In the genomic region with DNA sequence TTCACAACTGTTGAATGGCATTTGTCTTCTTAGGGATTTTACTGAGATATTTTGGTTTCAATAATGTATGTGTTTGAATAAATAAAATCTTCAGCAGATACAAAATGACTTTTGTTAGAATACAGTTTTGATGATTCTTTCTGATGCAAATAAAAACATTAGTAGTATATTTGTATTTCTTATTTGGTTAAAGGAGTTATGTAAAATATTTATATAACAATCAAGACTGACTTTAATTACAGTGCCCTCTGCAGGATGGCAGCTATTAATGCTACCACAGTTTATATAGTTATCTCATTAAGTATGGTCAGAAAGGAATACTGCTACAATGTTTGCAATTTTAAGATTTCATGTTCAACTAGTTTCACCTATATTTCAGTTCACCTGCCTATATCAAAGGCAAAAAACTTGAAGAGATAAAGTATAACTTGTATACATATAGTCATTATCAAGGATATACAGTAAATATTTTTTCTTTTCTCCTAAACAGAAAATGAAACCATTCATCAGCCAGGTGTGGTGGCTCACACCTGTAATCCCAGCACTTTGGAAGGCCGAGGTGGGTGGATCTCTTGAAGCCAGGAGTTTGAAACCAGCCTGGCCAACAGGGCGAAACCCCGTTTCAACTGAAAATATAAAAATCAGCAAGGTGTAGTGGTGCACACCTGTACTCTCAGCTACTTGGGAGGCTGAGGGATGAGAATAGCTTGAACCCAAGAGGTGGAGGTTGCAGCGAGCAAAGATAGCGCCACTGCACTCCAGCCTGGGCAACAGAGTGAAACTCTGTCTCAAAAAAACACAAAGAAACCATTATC, we compare ENCODE assay signal across 8 cellular contexts. TPM values are rescaled to one million over a fixed set of nuclear protein-coding genes. Genes with fewer than 3 reads are reported as not detected.
DNase-seq lines count a peak whose midpoint lies in the region; ATAC-seq and TF ChIP-seq lines count a peak whose summit lies in the region.

No MANE protein-coding gene starts in this region.

- H3K27ac ChIP-seq in gastrocnemius medialis = peak overlapping the region in 3 of 4 donors; percentile 24 to 61 (median 26)

- peaks cover 0 to 62% of the 10 kb centered on the region in 2 donors for H3K36me3 ChIP-seq in gastrocnemius medialis

- H3K27me3 ChIP-seq in gastrocnemius medialis = no peaks in the 10 kb centered on the region

- in situ Hi-C loops in gastrocnemius medialis (cut with MboI; ENCODE audit: low sequenced_read_pairs in 4 of 4) = no loop called here

- no peak for TF ChIP-seq POLR2A in gastrocnemius medialis (IDR thresholded peaks at IDR 0.05)

- no peak overlapping the region for H3K4me3 ChIP-seq in epithelial cell of proximal tubule (ENCODE audit: low read depth, low read length)
- no peak overlapping the region for H3K4me3 ChIP-seq in gastrocnemius medialis

- intact Hi-C loops in gastrocnemius medialis (cut with DNase I; ENCODE audit: low total_unique reads) = loop anchor here (2.0 to 5.0 kb wide), 3 partner anchors 30 to 96 kb away; partner anchors contain the start of gene NEB

- TF ChIP-seq CTCF in epithelial cell of proximal tubule (conservative IDR thresholded peaks at IDR 0.05; ENCODE audit: low read depth, low read length) = peak; percentile 56
- TF ChIP-seq CTCF in gastrocnemius medialis (IDR thresholded peaks at IDR 0.05 in 4 of 5, conservative IDR thresholded peaks at IDR 0.05 in 1 of 5) = peak in 4 of 5 experiments; percentile 38 to 69 (median 57)

- DNase-seq in NOMO-1 treated with DMSO at 0.1 percent for 48 hours (lab: John Stamatoyannopoulos, UW; ENCODE audit: unreplicated experiment) = peak; percentile 4
- no peak for DNase-seq in NOMO-1 (lab: John Stamatoyannopoulos, UW; ENCODE audit: unreplicated experiment in 2 of 2)
- peak; percentile 12 for DNase-seq in NCI-H2171 treated with DMSO at 0.1 percent for 48 hours (lab: John Stamatoyannopoulos, UW)
- DNase-seq in epithelial cell of proximal tubule (ENCODE audit: low read depth) = no peak
- DNase-seq in gastrocnemius medialis = no peak
- no peak for DNase-seq in H4 (ENCODE audit: low spot score)

- peaks cover 12 to 21% of the 10 kb centered on the region in 2 donors for H3K4me1 ChIP-seq in gastrocnemius medialis

- no peaks in the 10 kb centered on the region for H3K9me3 ChIP-seq in gastrocnemius medialis

- peak; percentile 59 to 75 for ATAC-seq in gastrocnemius medialis
- no peak for ATAC-seq in HG03442 (IDR thresholded peaks at IDR 0.05; ENCODE audit: unreplicated experiment)
- no peak for ATAC-seq in HG03095 (IDR thresholded peaks at IDR 0.05; ENCODE audit: unreplicated experiment)

RNA-seq across cellular contexts. Expression of gene ARL5A, which starts 19.8 kb away (rescaled TPM):
- total RNA-seq in epithelial cell of proximal tubule (32.3 and 69.5 TPM in 2 replicates), gastrocnemius medialis (10 to 100 TPM; 45.0 to 81.7 (median 60.6) TPM)
- 37.8 and 38.6 TPM in 2 replicates for total RNA-seq in H4 (2014; rRNA removed; shearing (Covaris generic))

Comparison
In these comparisons a context has a peak if more than half of its experiments do, and no peak if none do; other contexts are left out.
1. DNase-seq: peak in NOMO-1 treated with DMSO at 0.1 percent for 48 hours (single experiment) and NCI-H2171 treated with DMSO at 0.1 percent for 48 hours (single experiment); none in NOMO-1 (0 of 2), epithelial cell of proximal tubule (single experiment), gastrocnemius medialis (0 of 2) and H4 (single experiment).
2. ATAC-seq: peak in gastrocnemius medialis (2 of 2); none in HG03442 (single experiment) and HG03095 (single experiment).